Comparison of ENCODE assay signal across 21 cellular contexts in the genomic region with DNA sequence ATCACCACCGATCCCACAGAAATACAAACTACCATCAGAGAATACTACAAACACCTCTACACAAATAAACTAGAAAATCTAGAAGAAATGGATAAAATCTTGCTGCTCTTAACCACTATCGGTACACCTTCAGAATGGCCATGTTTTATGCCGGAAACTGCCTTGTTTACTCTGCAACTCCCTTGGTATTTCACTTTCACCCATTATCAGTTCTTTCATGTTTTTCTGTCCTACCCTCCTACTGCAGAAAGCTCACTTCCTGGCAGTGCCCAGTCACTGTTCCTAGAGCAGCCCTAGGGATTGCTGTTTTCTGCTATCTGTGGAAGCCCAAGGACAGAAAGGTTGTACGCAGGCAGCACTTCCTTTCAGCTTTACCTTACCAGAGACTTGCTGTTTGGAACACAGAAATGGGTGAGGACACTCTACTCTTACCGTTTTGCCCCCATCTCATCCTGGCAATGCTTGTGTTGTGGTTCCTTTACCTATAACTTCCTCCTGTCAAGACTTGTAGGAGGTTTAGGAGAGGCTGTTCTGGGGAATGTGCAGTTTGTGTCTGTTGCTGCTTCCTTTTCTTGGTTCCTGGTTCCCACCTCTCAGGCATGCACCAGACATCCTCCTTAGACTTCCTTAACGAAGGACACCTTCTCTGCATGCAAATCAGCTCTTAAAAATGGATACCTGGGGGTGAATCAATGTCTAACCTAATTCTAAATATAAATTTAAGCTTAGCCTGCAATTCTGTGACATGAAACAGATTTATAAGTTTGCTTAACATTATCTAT.
DNase-seq lines count a peak whose midpoint lies in the region; ATAC-seq and FAIRE-seq lines count a peak whose summit lies in the region.
"Had no signal": no experiment of that assay in that cellular context is flagged by ENCODE, and none has a peak within 500 bp of the region (broad histone marks: within the 10 kb centered on the region; RNA-seq: fewer than 3 reads in every experiment).

No MANE protein-coding gene starts in this region.

- no peak for FAIRE-seq in urothelium cell line (lab: Jason Lieb, UNC)
- FAIRE-seq: GM12891 had no signal

- DNase-seq in HT1080 (ENCODE audit: low read depth) (peak; percentile 3), urothelium cell line (ENCODE audit: low spot score) (peak; percentile 2), G401 (ENCODE audit: low spot score) (no peak)
- DNase-seq: AML-193; Caco-2; KG1; NCI-H1048; NCI-H2081; NCI-H510A treated with DMSO at 0.1 percent for 48 hours; SIG-M5; sigmoid colon; stimulated activated CD4-positive, alpha-beta T cell treated with anti-CD3 and anti-CD28 coated beads, Interleukin-1b, Interleukin-23, amount 100 ng/mL, for 48 hours; T-helper 17 cell; uterus had no signal

- ATAC-seq in GM19025 (IDR thresholded peaks at IDR 0.05; ENCODE audit: low read depth, unreplicated experiment), result peak; percentile 53
- peak; percentile 44 for ATAC-seq in HG02642 (IDR thresholded peaks at IDR 0.05; ENCODE audit: poor library complexity, unreplicated experiment)
- ATAC-seq in GM21423 (IDR thresholded peaks at IDR 0.05; ENCODE audit: unreplicated experiment), result no peak
- no peak for ATAC-seq in GM21528 (IDR thresholded peaks at IDR 0.05; ENCODE audit: low FRiP score, unreplicated experiment)
- ATAC-seq: activated CD4-positive, CD25-positive, alpha-beta regulatory T cell treated with anti-CD3 and anti-CD28 coated beads, Interleukin-2, amount 50 U/mL, for 24 hours; foreskin keratinocyte; T-helper 17 cell had no signal

- in situ Hi-C loops in G401 (cut with HindIII; ENCODE audit: low sequenced_read_pairs), result no loop called here

Comparison
In these comparisons a context has a peak if more than half of its experiments do, and no peak if none do; other contexts are left out.
1. ATAC-seq: peak in GM19025 (single experiment) and HG02642 (single experiment); none in GM21423 (single experiment) and GM21528 (single experiment).